ENCODE assay signal across 10 cellular contexts in the genomic region with DNA sequence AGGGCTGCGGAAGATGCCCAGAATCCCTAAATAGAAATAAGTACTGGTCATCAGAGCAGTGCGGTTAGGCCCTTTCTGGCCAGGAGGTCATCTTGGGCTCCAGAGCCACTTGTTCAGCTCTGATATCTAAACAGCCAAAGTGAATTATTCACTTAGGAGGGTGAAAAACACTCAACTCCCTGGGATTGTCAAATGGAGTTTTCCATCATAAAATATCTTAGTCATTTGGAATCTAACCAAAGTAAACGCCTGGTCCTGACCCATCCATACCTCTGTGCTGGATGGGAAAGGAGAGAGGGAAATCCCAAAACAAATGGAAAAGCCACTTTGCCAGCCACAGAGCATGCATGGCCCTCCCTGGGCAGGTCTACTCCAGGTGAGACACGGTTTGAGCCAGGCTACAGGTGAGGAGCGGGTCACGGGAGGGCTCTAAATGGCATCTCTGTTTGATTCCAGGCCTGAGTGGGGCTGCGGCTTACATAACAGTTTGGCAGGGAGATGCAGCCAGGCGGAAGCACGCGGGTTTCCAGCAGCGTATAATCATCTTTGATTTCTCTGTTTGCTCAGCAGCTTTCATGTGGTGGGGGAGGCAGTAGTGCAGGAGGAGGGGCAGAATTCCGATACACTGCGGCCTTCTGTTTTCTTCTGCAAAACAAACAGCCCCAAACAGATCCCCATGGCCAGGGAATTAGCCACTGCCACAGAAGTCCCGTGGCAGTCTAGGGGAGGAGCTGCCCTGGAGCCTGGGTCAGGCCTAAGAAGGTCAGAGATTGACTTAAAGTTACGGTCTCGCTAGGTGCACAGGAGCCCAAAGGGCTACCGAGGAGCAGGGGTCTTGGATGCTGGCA. TPM values are rescaled to one million over a fixed set of nuclear protein-coding genes. Genes with fewer than 3 reads are reported as not detected.
DNase-seq lines count a peak whose midpoint lies in the region; ATAC-seq and TF ChIP-seq lines count a peak whose summit lies in the region.
"Had no signal": no experiment of that assay in that cellular context is flagged by ENCODE, and none has a peak within 500 bp of the region (broad histone marks: within the 10 kb centered on the region; RNA-seq: fewer than 3 reads in every experiment).

No MANE protein-coding gene starts in this region.

- H3K9me3 Mint-ChIP-seq in nephron progenitor cell, result no peaks in the 10 kb centered on the region
- no peaks in the 10 kb centered on the region for H3K9me3 Mint-ChIP-seq in activated CD4-positive, alpha-beta T cell treated with anti-CD3 and anti-CD28 coated beads, Interleukin-2, amount 10 ng/mL, durations not matched to agents 7 days and 5 days
- H3K9me3 Mint-ChIP-seq: activated T-helper 17 cell treated with anti-CD3 and anti-CD28 coated beads, Interleukin-2, amount 50 U/mL, for 72 hours; stimulated activated naive B cell treated with anti-CD40 and anti-IgM and Interleukin-4, amounts not matched to agents 10 μg/mL and 1 μg/mL and 100 μg/mL, for 72 hours had no signal

- no peak overlapping the region for H3K27ac ChIP-seq in BLaER1

- H3K4me1 ChIP-seq in BLaER1, result peaks cover 8% of the 10 kb centered on the region

- H3K4me2 ChIP-seq in BLaER1, result peak overlapping the region; percentile 37

- CTCF ChIA-PET in activated CD4-positive, alpha-beta T cell treated with anti-CD3 and anti-CD28 coated beads, Interleukin-2, amount 10 ng/mL, durations not matched to agents 7 days and 5 days (lab: Charles Lee), result interaction anchor here (1.2 kb wide), 1 partner anchor 23 kb away, joined by 4 read pairs; no protein-coding TSS in a partner anchor

- DNase-seq in NCI-H526 (lab: John Stamatoyannopoulos, UW), result peak; percentile 83 to 95
- DNase-seq in nephron progenitor cell, result no peak
- DNase-seq in activated CD4-positive, alpha-beta T cell treated with anti-CD3 and anti-CD28 coated beads, Interleukin-2, amount 10 ng/mL, durations not matched to agents 7 days and 5 days, result no peak
- no peak for DNase-seq in T-helper 2 cell
- DNase-seq: stimulated activated naive B cell treated with anti-CD40 and anti-IgM and Interleukin-4, amounts not matched to agents 10 μg/mL and 1 μg/mL and 100 μg/mL, for 72 hours had no signal

- no peak overlapping the region for H3K4me3 Mint-ChIP-seq in nephron progenitor cell
- H3K4me3 Mint-ChIP-seq in activated CD4-positive, alpha-beta T cell treated with anti-CD3 and anti-CD28 coated beads, Interleukin-2, amount 10 ng/mL, durations not matched to agents 7 days and 5 days, result no peak overlapping the region
- H3K4me3 Mint-ChIP-seq: activated T-helper 17 cell treated with anti-CD3 and anti-CD28 coated beads, Interleukin-2, amount 50 U/mL, for 72 hours; stimulated activated naive B cell treated with anti-CD40 and anti-IgM and Interleukin-4, amounts not matched to agents 10 μg/mL and 1 μg/mL and 100 μg/mL, for 72 hours had no signal

- no peaks in the 10 kb centered on the region for H3K36me3 Mint-ChIP-seq in nephron progenitor cell (ENCODE audit: low read depth)
- no peaks in the 10 kb centered on the region for H3K36me3 Mint-ChIP-seq in activated CD4-positive, alpha-beta T cell treated with anti-CD3 and anti-CD28 coated beads, Interleukin-2, amount 10 ng/mL, durations not matched to agents 7 days and 5 days (ENCODE audit: low read depth)
- H3K36me3 Mint-ChIP-seq: stimulated activated naive B cell treated with anti-CD40 and anti-IgM and Interleukin-4, amounts not matched to agents 10 μg/mL and 1 μg/mL and 100 μg/mL, for 72 hours had no signal

- no peaks in the 10 kb centered on the region for H3K36me3 ChIP-seq in BLaER1

- no peak overlapping the region for H3K4me3 ChIP-seq in BLaER1

- no peaks in the 10 kb centered on the region for H3K27me3 Mint-ChIP-seq in nephron progenitor cell (ENCODE audit: low read depth, poor library complexity)
- peaks cover 28% of the 10 kb centered on the region for H3K27me3 Mint-ChIP-seq in activated CD4-positive, alpha-beta T cell treated with anti-CD3 and anti-CD28 coated beads, Interleukin-2, amount 10 ng/mL, durations not matched to agents 7 days and 5 days

- POLR2A ChIA-PET in activated CD4-positive, alpha-beta T cell treated with anti-CD3 and anti-CD28 coated beads, Interleukin-2, amount 10 ng/mL, durations not matched to agents 7 days and 5 days (lab: Charles Lee), result no interaction called here

- H4K20me1 ChIP-seq in BLaER1, result no peaks in the 10 kb centered on the region

- no peaks in the 10 kb centered on the region for H3K9me3 ChIP-seq in BLaER1

- no peaks in the 10 kb centered on the region for H3K27me3 ChIP-seq in BLaER1

- peak overlapping the region; percentile 69 for H3K27ac Mint-ChIP-seq in nephron progenitor cell
- H3K27ac Mint-ChIP-seq in activated CD4-positive, alpha-beta T cell treated with anti-CD3 and anti-CD28 coated beads, Interleukin-2, amount 10 ng/mL, durations not matched to agents 7 days and 5 days, result no peak overlapping the region
- H3K27ac Mint-ChIP-seq: activated T-helper 17 cell treated with anti-CD3 and anti-CD28 coated beads, Interleukin-2, amount 50 U/mL, for 72 hours; stimulated activated naive B cell treated with anti-CD40 and anti-IgM and Interleukin-4, amounts not matched to agents 10 μg/mL and 1 μg/mL and 100 μg/mL, for 72 hours had no signal

- peak; percentile 71 for ATAC-seq in esophagus mucosa
- no peak for ATAC-seq in GM19035 (IDR thresholded peaks at IDR 0.05; ENCODE audit: unreplicated experiment)
- no peak for ATAC-seq in GM18909 (IDR thresholded peaks at IDR 0.05; ENCODE audit: poor library complexity, unreplicated experiment)
- ATAC-seq: activated T-helper 17 cell treated with anti-CD3 and anti-CD28 coated beads, Interleukin-2, amount 50 U/mL, for 72 hours; stimulated activated naive B cell treated with anti-CD40 and anti-IgM and Interleukin-4, amounts not matched to agents 10 μg/mL and 1 μg/mL and 100 μg/mL, for 72 hours had no signal

- peaks cover 15% of the 10 kb centered on the region for H3K4me1 Mint-ChIP-seq in nephron progenitor cell
- no peaks in the 10 kb centered on the region for H3K4me1 Mint-ChIP-seq in activated CD4-positive, alpha-beta T cell treated with anti-CD3 and anti-CD28 coated beads, Interleukin-2, amount 10 ng/mL, durations not matched to agents 7 days and 5 days
- H3K4me1 Mint-ChIP-seq: activated T-helper 17 cell treated with anti-CD3 and anti-CD28 coated beads, Interleukin-2, amount 50 U/mL, for 72 hours; stimulated activated naive B cell treated with anti-CD40 and anti-IgM and Interleukin-4, amounts not matched to agents 10 μg/mL and 1 μg/mL and 100 μg/mL, for 72 hours had no signal

- TF ChIP-seq CTCF in nephron progenitor cell (IDR thresholded peaks at IDR 0.05), result no peak

- H3K9ac ChIP-seq in BLaER1, result no peak overlapping the region

RNA-seq across cellular contexts. Expression of gene ZNF648, which starts 59.1 kb away (rescaled TPM):
- total RNA-seq in esophagus mucosa, result 0.08 TPM
- total RNA-seq in activated CD4-positive, alpha-beta T cell treated with anti-CD3 and anti-CD28 coated beads, Interleukin-2, amount 10 ng/mL, durations not matched to agents 7 days and 5 days, result not detected

Comparison
In these comparisons a context has a peak if more than half of its experiments do, and no peak if none do; other contexts are left out.
1. DNase-seq: peak in NCI-H526 (2 of 2); none in nephron progenitor cell (single experiment), activated CD4-positive, alpha-beta T cell treated with anti-CD3 and anti-CD28 coated beads, Interleukin-2, amount 10 ng/mL, durations not matched to agents 7 days and 5 days (single experiment) and T-helper 2 cell (0 of 5).